ENCODE assay signal across 20 cellular contexts in the genomic region with DNA sequence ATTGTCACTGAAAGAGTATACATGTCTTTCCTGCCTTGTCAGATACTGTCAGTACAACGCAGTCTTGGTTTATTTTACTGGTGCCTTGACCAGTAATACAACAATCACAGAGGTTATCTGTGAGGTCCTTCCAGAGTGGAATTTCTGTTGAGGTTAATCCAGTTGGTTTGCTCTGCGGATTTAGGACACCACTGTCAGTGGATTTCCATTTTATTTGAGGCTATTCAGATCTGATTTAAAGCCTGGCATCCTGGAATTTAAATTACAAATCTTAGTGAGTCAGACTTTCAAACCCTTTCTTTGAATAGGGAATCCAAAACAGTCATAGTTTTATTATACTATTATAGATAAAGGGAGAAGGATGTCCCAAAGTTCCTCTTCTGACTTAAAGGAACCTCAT.
"Had no signal": no experiment of that assay in that cellular context is flagged by ENCODE, and none has a peak within 500 bp of the region (broad histone marks: within the 10 kb centered on the region; RNA-seq: fewer than 3 reads in every experiment).

No MANE protein-coding gene starts in this region.

- H3K4me3 Mint-ChIP-seq: activated T-helper 17 cell treated with anti-CD3 and anti-CD28 coated beads, Interleukin-2, amount 50 U/mL, for 72 hours; immature natural killer cell; natural killer cell treated with Interleukin-12 subunit alpha and Interleukin-12 subunit beta and Interleukin-15 and Interleukin-18, amount 100 ng/mL, for 72 hours had no signal

- H3K27me3 ChIP-seq: esophagus squamous epithelium, heart left ventricle, right atrium auricular region, suprapubic skin had no signal

- H3K27me3 Mint-ChIP-seq: activated T-helper 17 cell treated with anti-CD3 and anti-CD28 coated beads, Interleukin-2, amount 50 U/mL, for 72 hours; natural killer cell treated with Interleukin-12 subunit alpha and Interleukin-12 subunit beta and Interleukin-15 and Interleukin-18, amount 100 ng/mL, for 72 hours; progenitor cell of endocrine pancreas had no signal

- H3K36me3 ChIP-seq: right atrium auricular region had no signal

- H3K4me1 Mint-ChIP-seq: activated T-helper 17 cell treated with anti-CD3 and anti-CD28 coated beads, Interleukin-2, amount 50 U/mL, for 72 hours; immature natural killer cell had no signal

- H3K4me3 ChIP-seq: esophagus squamous epithelium, heart left ventricle, right atrium auricular region, suprapubic skin had no signal

- H3K9me3 Mint-ChIP-seq: activated T-helper 17 cell treated with anti-CD3 and anti-CD28 coated beads, Interleukin-2, amount 50 U/mL, for 72 hours; natural killer cell treated with Interleukin-12 subunit alpha and Interleukin-12 subunit beta and Interleukin-15 and Interleukin-18, amount 100 ng/mL, for 72 hours had no signal

- H3K4me1 ChIP-seq: esophagus squamous epithelium, heart left ventricle, right atrium auricular region, suprapubic skin had no signal

- FAIRE-seq: colon, frontal cortex had no signal

- H3K27ac ChIP-seq: esophagus squamous epithelium, heart left ventricle, right atrium auricular region, suprapubic skin had no signal

- ATAC-seq: activated CD4-positive, CD25-positive, alpha-beta regulatory T cell treated with anti-CD3 and anti-CD28 coated beads, Interleukin-2, amount 50 U/mL, for 24 hours; activated T-helper 17 cell treated with anti-CD3 and anti-CD28 coated beads, Interleukin-2, amount 50 U/mL, for 72 hours; heart left ventricle; natural killer cell treated with Interleukin-12 subunit alpha and Interleukin-12 subunit beta and Interleukin-15 and Interleukin-18, amount 100 ng/mL, for 72 hours; stimulated activated naive CD8-positive, alpha-beta T cell treated with anti-CD3 and anti-CD28 coated beads, Interleukin-15, Interleukin-2, amounts not matched to agents 100 U/mL and 50 U/mL, for 24 hours had no signal

- DNase-seq: activated CD4-positive, alpha-beta T cell treated with anti-CD3 and anti-CD28 coated beads, Interleukin-2, amount 50 U/mL, for 48 hours; activated naive CD4-positive, alpha-beta T cell treated with Interleukin-2 at 50 U/mL for 16 hours; aorta; esophagus squamous epithelium; heart left ventricle; immature natural killer cell; nucleus accumbens; small intestine; stimulated activated CD4-positive, alpha-beta T cell treated with anti-CD3 and anti-CD28 coated beads, Interleukin-4, amount 100 ng/mL, for 4 hours; stimulated activated CD8-positive, alpha-beta memory T cell treated with anti-CD3 and anti-CD28 coated beads, Interleukin-4, amount 100 ng/mL, for 48 hours; stimulated activated naive CD8-positive, alpha-beta T cell treated with anti-CD3 and anti-CD28 coated beads, Interleukin-15, Interleukin-2, amounts not matched to agents 100 U/mL and 50 U/mL, for 24 hours; trophoblast cell had no signal

- H3K27ac Mint-ChIP-seq: activated T-helper 17 cell treated with anti-CD3 and anti-CD28 coated beads, Interleukin-2, amount 50 U/mL, for 72 hours; immature natural killer cell; natural killer cell treated with Interleukin-12 subunit alpha and Interleukin-12 subunit beta and Interleukin-15 and Interleukin-18, amount 100 ng/mL, for 72 hours; progenitor cell of endocrine pancreas had no signal
